In the genomic region with DNA sequence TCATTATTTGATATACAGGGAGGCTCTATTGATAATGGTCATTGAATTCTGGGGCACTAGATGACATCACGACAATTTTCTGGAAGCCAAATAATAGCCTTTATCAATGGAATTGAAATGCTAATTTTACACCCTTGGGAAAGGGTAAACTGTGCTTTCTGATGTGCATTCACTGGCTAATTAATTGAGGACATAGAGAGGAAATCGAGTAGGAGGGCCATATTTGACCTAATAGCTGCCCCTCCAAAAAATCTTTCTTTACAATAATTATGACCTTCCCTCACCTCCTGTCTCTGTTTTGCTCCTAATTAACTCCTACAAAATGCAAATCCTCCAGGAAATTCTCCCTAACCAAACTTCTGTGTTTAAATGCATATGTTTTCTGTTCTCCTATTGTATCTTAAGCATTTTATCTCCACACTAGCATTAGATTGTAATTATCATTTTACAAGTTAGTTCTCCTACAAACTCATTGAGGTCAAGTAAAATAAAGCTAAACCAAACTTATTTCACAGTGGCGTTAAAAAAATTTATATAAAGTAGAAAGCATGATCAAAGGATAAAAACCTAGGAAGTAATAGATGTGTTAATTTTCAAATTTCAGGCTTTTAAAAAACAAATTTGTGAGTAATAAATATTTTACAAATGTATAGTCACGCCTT, we compare ENCODE assay signal across 29 cellular contexts.
"Had no signal": no experiment of that assay in that cellular context is flagged by ENCODE, and none has a peak within 500 bp of the region (broad histone marks: within the 10 kb centered on the region; RNA-seq: fewer than 3 reads in every experiment).

No MANE protein-coding gene starts in this region.

- H3K9me3 Mint-ChIP-seq: natural killer cell treated with Interleukin-12 subunit alpha and Interleukin-12 subunit beta and Interleukin-15 and Interleukin-18, amount 100 ng/mL, for 72 hours; stimulated activated naive CD8-positive, alpha-beta T cell treated with anti-CD3 and anti-CD28 coated beads, Interleukin-15, amount 100 ng/mL, for 72 hours; type B pancreatic cell had no signal

- H3K27ac ChIP-seq: heart left ventricle, left ventricle myocardium inferior, pancreas, prostate gland, sigmoid colon, spleen, tibial nerve, uterus had no signal

- H3K4me1 ChIP-seq: heart left ventricle, left ventricle myocardium inferior, pancreas, prostate gland, sigmoid colon, spleen, tibial nerve, uterus had no signal

- H3K4me3 Mint-ChIP-seq: immature natural killer cell; naive thymus-derived CD4-positive, alpha-beta T cell; natural killer cell treated with Interleukin-12 subunit alpha and Interleukin-12 subunit beta and Interleukin-15 and Interleukin-18, amount 100 ng/mL, for 72 hours; stimulated activated memory B cell treated with anti-CD40 and anti-IgM and Interleukin-4, amounts not matched to agents 10 μg/mL and 1 μg/mL and 100 μg/mL, for 72 hours; stimulated activated naive CD8-positive, alpha-beta T cell treated with anti-CD3 and anti-CD28 coated beads, Interleukin-15, amount 100 ng/mL, for 72 hours; type B pancreatic cell had no signal

- H3K4me3 ChIP-seq: heart left ventricle, left ventricle myocardium inferior, lung, mucosa of descending colon, pancreas, prostate gland, sigmoid colon, spleen, tibial nerve, uterus had no signal

- H3K4me1 Mint-ChIP-seq: immature natural killer cell; naive thymus-derived CD4-positive, alpha-beta T cell; stimulated activated memory B cell treated with anti-CD40 and anti-IgM and Interleukin-4, amounts not matched to agents 10 μg/mL and 1 μg/mL and 100 μg/mL, for 72 hours; stimulated activated naive CD8-positive, alpha-beta T cell treated with anti-CD3 and anti-CD28 coated beads, Interleukin-15, amount 100 ng/mL, for 72 hours had no signal

- H3K36me3 ChIP-seq: heart left ventricle, left ventricle myocardium inferior, pancreas, prostate gland, sigmoid colon, spleen, tibial nerve, uterus had no signal

- H3K27me3 ChIP-seq: heart left ventricle, sigmoid colon, spleen, tibial nerve, uterus had no signal

- H3K36me3 Mint-ChIP-seq: immature natural killer cell; naive thymus-derived CD4-positive, alpha-beta T cell; natural killer cell treated with Interleukin-12 subunit alpha and Interleukin-12 subunit beta and Interleukin-15 and Interleukin-18, amount 100 ng/mL, for 72 hours; stimulated activated memory B cell treated with anti-CD40 and anti-IgM and Interleukin-4, amounts not matched to agents 10 μg/mL and 1 μg/mL and 100 μg/mL, for 72 hours; type B pancreatic cell had no signal

- H3K27me3 Mint-ChIP-seq: naive thymus-derived CD4-positive, alpha-beta T cell; natural killer cell treated with Interleukin-12 subunit alpha and Interleukin-12 subunit beta and Interleukin-15 and Interleukin-18, amount 100 ng/mL, for 72 hours; stimulated activated memory B cell treated with anti-CD40 and anti-IgM and Interleukin-4, amounts not matched to agents 10 μg/mL and 1 μg/mL and 100 μg/mL, for 72 hours; stimulated activated naive CD8-positive, alpha-beta T cell treated with anti-CD3 and anti-CD28 coated beads, Interleukin-15, amount 100 ng/mL, for 72 hours; type B pancreatic cell had no signal

- DNase-seq: heart left ventricle; hypothalamus; immature natural killer cell; kidney; left ventricle myocardium inferior; midbrain; mucosa of descending colon; naive thymus-derived CD4-positive, alpha-beta T cell; nucleus accumbens; pancreas; posterior cingulate gyrus; retina; right cardiac atrium; sigmoid colon; small intestine; spleen; stimulated activated CD4-positive, alpha-beta T cell treated with anti-CD3 and anti-CD28 coated beads, Interleukin-2, amount 100 ng/mL, for 48 hours; stimulated activated CD4-positive, alpha-beta T cell treated with anti-CD3 and anti-CD28 coated beads, Interleukin-4, amount 100 ng/mL, for 4 hours; stimulated activated CD8-positive, alpha-beta memory T cell treated with anti-CD3 and anti-CD28 coated beads, Interleukin-4, amount 100 ng/mL, for 48 hours; stimulated activated naive CD4-positive, alpha-beta T cell treated with Interleukin-2 at 50 U/mL for 16 hours; stimulated activated naive CD8-positive, alpha-beta T cell treated with anti-CD3 and anti-CD28 coated beads, Interleukin-15, amount 100 ng/mL, for 72 hours; substantia nigra; uterus had no signal

- ATAC-seq: heart left ventricle; mucosa of descending colon; naive thymus-derived CD4-positive, alpha-beta T cell; natural killer cell treated with Interleukin-12 subunit alpha and Interleukin-12 subunit beta and Interleukin-15 and Interleukin-18, amount 100 ng/mL, for 72 hours; pancreas; right cardiac atrium; stimulated activated memory B cell treated with anti-CD40 and anti-IgM and Interleukin-4, amounts not matched to agents 10 μg/mL and 1 μg/mL and 100 μg/mL, for 72 hours; stimulated activated naive CD8-positive, alpha-beta T cell treated with anti-CD3 and anti-CD28 coated beads, Interleukin-15, amount 100 ng/mL, for 72 hours had no signal

- H3K27ac Mint-ChIP-seq: immature natural killer cell; naive thymus-derived CD4-positive, alpha-beta T cell; natural killer cell treated with Interleukin-12 subunit alpha and Interleukin-12 subunit beta and Interleukin-15 and Interleukin-18, amount 100 ng/mL, for 72 hours; stimulated activated memory B cell treated with anti-CD40 and anti-IgM and Interleukin-4, amounts not matched to agents 10 μg/mL and 1 μg/mL and 100 μg/mL, for 72 hours; stimulated activated naive CD8-positive, alpha-beta T cell treated with anti-CD3 and anti-CD28 coated beads, Interleukin-15, amount 100 ng/mL, for 72 hours; type B pancreatic cell had no signal

- H3K9me3 ChIP-seq: heart left ventricle, left ventricle myocardium inferior, mucosa of descending colon, pancreas, prostate gland, sigmoid colon, tibial nerve, uterus had no signal
